1 cellular context compared by ENCODE assay signal in the genomic region with DNA sequence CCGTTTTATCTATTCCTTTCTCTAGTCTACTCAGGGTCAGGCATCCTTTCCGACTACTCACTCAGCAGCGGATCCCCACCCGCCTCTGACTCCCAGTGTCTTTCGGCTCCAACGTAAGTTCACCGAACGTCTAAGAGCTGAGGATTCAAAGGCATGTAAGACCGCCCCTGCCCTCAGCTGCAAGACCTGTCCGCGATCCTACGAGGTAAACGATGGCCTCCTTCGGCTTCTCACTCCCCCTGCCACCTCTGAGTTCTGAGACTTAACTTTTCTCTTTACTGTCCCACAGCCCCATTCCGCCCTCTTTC.
A peak's percentile ranks its signal among the peaks of the same experiment; 100 is the strongest.
TF ChIP-seq lines count a peak whose summit lies in the region.

No MANE protein-coding gene starts in this region.

TF ChIP-seq in HepG2, 621 proteins besides CTCF, POLR2A, EP300 and RAD21 (continued from another document):
- TF ChIP-seq, protein P1, sequence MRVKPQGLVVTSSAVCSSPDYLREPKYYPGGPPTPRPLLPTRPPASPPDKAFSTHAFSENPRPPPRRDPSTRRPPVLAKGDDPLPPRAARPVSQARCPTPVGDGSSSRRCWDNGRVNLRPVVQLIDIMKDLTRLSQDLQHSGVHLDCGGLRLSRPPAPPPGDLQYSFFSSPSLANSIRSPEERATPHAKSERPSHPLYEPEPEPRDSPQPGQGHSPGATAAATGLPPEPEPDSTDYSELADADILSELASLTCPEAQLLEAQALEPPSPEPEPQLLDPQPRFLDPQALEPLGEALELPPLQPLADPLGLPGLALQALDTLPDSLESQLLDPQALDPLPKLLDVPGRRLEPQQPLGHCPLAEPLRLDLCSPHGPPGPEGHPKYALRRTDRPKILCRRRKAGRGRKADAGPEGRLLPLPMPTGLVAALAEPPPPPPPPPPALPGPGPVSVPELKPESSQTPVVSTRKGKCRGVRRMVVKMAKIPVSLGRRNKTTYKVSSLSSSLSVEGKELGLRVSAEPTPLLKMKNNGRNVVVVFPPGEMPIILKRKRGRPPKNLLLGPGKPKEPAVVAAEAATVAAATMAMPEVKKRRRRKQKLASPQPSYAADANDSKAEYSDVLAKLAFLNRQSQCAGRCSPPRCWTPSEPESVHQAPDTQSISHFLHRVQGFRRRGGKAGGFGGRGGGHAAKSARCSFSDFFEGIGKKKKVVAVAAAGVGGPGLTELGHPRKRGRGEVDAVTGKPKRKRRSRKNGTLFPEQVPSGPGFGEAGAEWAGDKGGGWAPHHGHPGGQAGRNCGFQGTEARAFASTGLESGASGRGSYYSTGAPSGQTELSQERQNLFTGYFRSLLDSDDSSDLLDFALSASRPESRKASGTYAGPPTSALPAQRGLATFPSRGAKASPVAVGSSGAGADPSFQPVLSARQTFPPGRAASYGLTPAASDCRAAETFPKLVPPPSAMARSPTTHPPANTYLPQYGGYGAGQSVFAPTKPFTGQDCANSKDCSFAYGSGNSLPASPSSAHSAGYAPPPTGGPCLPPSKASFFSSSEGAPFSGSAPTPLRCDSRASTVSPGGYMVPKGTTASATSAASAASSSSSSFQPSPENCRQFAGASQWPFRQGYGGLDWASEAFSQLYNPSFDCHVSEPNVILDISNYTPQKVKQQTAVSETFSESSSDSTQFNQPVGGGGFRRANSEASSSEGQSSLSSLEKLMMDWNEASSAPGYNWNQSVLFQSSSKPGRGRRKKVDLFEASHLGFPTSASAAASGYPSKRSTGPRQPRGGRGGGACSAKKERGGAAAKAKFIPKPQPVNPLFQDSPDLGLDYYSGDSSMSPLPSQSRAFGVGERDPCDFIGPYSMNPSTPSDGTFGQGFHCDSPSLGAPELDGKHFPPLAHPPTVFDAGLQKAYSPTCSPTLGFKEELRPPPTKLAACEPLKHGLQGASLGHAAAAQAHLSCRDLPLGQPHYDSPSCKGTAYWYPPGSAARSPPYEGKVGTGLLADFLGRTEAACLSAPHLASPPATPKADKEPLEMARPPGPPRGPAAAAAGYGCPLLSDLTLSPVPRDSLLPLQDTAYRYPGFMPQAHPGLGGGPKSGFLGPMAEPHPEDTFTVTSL (CRISPR knock-in tag; IDR thresholded peaks at IDR 0.05; ENCODE audit: borderline replicate concordance): 0 out of 2 replicates have a peak, but pooled peaks have one; percentile 48
- TF ChIP-seq ZNF709 (CRISPR knock-in tag; IDR thresholded peaks at IDR 0.05) (peak; percentile 33; the same call in 1 of the 2 replicates), HNRNPL (IDR thresholded peaks at IDR 0.05; ENCODE audit: low read depth, low read length) (no peak), MYNN (CRISPR knock-in tag; IDR thresholded peaks at IDR 0.05; ENCODE audit: low read depth) (no peak), ZNF777 (CRISPR knock-in tag; IDR thresholded peaks at IDR 0.05) (no peak), EHMT2 (IDR thresholded peaks at IDR 0.05; ENCODE audit: borderline replicate concordance, low read depth, low read length) (no peak), ZNF790 (CRISPR knock-in tag; IDR thresholded peaks at IDR 0.05; ENCODE audit: borderline replicate concordance) (0 out of 2 replicates have a peak, but pooled peaks have one; percentile 60), HOXA5 (CRISPR knock-in tag; IDR thresholded peaks at IDR 0.05) (no peak), SETDB1 (CRISPR knock-in tag; IDR thresholded peaks at IDR 0.05; ENCODE audit: borderline replicate concordance) (no peak)
- TF ChIP-seq, protein P2, sequence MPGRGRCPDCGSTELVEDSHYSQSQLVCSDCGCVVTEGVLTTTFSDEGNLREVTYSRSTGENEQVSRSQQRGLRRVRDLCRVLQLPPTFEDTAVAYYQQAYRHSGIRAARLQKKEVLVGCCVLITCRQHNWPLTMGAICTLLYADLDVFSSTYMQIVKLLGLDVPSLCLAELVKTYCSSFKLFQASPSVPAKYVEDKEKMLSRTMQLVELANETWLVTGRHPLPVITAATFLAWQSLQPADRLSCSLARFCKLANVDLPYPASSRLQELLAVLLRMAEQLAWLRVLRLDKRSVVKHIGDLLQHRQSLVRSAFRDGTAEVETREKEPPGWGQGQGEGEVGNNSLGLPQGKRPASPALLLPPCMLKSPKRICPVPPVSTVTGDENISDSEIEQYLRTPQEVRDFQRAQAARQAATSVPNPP (CRISPR knock-in tag; IDR thresholded peaks at IDR 0.05): no peak
- TF ChIP-seq, protein P3, sequence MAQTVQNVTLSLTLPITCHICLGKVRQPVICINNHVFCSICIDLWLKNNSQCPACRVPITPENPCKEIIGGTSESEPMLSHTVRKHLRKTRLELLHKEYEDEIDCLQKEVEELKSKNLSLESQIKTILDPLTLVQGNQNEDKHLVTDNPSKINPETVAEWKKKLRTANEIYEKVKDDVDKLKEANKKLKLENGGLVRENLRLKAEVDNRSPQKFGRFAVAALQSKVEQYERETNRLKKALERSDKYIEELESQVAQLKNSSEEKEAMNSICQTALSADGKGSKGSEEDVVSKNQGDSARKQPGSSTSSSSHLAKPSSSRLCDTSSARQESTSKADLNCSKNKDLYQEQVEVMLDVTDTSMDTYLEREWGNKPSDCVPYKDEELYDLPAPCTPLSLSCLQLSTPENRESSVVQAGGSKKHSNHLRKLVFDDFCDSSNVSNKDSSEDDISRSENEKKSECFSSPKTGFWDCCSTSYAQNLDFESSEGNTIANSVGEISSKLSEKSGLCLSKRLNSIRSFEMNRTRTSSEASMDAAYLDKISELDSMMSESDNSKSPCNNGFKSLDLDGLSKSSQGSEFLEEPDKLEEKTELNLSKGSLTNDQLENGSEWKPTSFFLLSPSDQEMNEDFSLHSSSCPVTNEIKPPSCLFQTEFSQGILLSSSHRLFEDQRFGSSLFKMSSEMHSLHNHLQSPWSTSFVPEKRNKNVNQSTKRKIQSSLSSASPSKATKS (CRISPR knock-in tag; IDR thresholded peaks at IDR 0.05): no peak
- TF ChIP-seq, protein P4, sequence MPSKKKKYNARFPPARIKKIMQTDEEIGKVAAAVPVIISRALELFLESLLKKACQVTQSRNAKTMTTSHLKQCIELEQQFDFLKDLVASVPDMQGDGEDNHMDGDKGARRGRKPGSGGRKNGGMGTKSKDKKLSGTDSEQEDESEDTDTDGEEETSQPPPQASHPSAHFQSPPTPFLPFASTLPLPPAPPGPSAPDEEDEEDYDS (CRISPR knock-in tag; IDR thresholded peaks at IDR 0.05): no peak
TF ChIP-seq in HepG2: peak in this region for 8.
